In genomic region chr5:93055556-93055955, GRCh38 we compare ENCODE assay signal across 1 cellular context.
TF ChIP-seq lines count a peak whose summit lies in the region.

No MANE protein-coding gene starts in this region.

TF ChIP-seq in IMR-90, 13 proteins besides CTCF, POLR2A, EP300 and RAD21 (continued from another document):
- TF ChIP-seq USF2 (IDR thresholded peaks at IDR 0.05; ENCODE audit: low read depth, low read length) = no peak
- no peak for TF ChIP-seq NFE2L2 (IDR thresholded peaks at IDR 0.05; ENCODE audit: low read depth, low read length)
